ENCODE assay signal across 19 cellular contexts in the genomic region with DNA sequence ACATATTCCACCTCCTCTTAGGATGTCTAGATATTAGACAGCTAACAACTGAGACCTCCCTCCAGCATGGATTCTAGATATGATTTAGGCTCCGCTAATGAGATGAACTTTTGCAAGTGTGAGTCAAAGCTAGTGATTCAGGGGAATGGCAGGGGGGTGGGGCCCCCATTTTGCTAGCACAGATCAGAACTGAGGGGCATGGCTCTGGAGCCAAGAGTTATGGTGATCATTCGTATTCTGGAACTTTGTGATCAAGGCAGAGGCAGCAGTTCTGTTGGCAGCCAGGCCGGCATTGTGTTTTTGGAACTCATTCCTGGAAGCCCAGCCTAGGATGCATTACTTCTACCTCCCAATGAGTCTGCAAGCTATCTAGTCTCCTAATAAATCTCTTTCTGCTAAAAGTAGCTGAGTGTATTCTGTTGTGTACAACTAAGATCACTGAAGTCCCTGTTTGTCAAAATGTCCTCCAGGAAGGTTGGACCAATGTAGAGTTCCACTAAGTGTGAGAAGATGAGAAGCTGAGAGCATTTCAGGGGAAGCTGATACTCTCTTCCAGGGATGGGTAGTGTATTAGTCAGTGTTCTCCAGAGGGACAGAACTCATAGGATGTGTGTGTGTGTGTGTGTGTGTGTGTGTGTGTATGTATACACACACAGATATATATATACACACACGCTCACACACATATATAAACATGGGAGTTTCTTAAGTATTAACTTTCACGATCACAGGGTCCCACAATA.
DNase-seq lines count a peak whose midpoint lies in the region; ATAC-seq, FAIRE-seq and TF ChIP-seq lines count a peak whose summit lies in the region.
"Had no signal": no experiment of that assay in that cellular context is flagged by ENCODE, and none has a peak within 500 bp of the region (broad histone marks: within the 10 kb centered on the region; RNA-seq: fewer than 3 reads in every experiment).

No MANE protein-coding gene starts in this region.

- H3K27me3 ChIP-seq in osteoblast (ENCODE audit: insufficient read depth, low read length) = peaks cover 9% of the 10 kb centered on the region
- H3K27me3 ChIP-seq in pancreas = no peaks in the 10 kb centered on the region
- H3K27me3 ChIP-seq: BE2C, SJSA1 had no signal

- H3K27ac ChIP-seq in osteoblast (ENCODE audit: low read depth, low read length) (no peak overlapping the region), pancreas (no peak overlapping the region)
- H3K27ac ChIP-seq: SJSA1 had no signal

- H3K4me1 ChIP-seq in osteoblast (ENCODE audit: insufficient read depth, low read length) (peaks cover 8% of the 10 kb centered on the region), pancreas (no peaks in the 10 kb centered on the region)
- H3K4me1 ChIP-seq: BE2C had no signal

- H3K4me2 ChIP-seq in osteoblast (ENCODE audit: insufficient read depth, low read length) = peak overlapping the region; percentile 2

- DNase-seq in Daoy (ENCODE audit: low read depth) = peak; percentile 67
- DNase-seq in HTR-8/SVneo (ENCODE audit: insufficient read length, low spot score) = no peak
- DNase-seq in astrocyte of the spinal cord (ENCODE audit: low read depth, low spot score) = peak; percentile 8
- DNase-seq in osteoblast (ENCODE audit: insufficient read length, low spot score, missing footprints) = peak; percentile 83
- no peak for DNase-seq in UCSD-AML1 (lab: John Stamatoyannopoulos, UW; ENCODE audit: unreplicated experiment)
- no peak for DNase-seq in pancreas
- DNase-seq: activated naive CD4-positive, alpha-beta T cell treated with anti-CD3 and anti-CD28 coated beads, Interleukin-2, amount 10 ng/mL, durations not matched to agents 7 days and 5 days; BE2C; caudate nucleus; hypothalamus; kidney glomerular epithelial cell; MV-4-11; NCI-H2029; NCI-H510A; T-helper 9 cell had no signal

- H3K9me3 ChIP-seq in osteoblast (ENCODE audit: low read depth, low read length) (no peaks in the 10 kb centered on the region), pancreas (no peaks in the 10 kb centered on the region)
- H3K9me3 ChIP-seq: BE2C, SJSA1 had no signal

- no peaks in the 10 kb centered on the region for H4K20me1 ChIP-seq in osteoblast (ENCODE audit: insufficient read depth, low read length)

- 74 to 93% methylated on average over 5 of the region's 5 CpGs for WGBS in pancreas, 2 donors

- intact Hi-C loops in pancreas (cut with DNase I) = no loop called here

- H3K4me3 ChIP-seq in astrocyte of the spinal cord (ENCODE audit: low read depth, low read length) = no peak overlapping the region
- no peak overlapping the region for H3K4me3 ChIP-seq in osteoblast (ENCODE audit: insufficient read depth, low read length)
- no peak overlapping the region for H3K4me3 ChIP-seq in pancreas
- H3K4me3 ChIP-seq: SJSA1 had no signal

- H2AFZ ChIP-seq in osteoblast (ENCODE audit: low read length) = peak overlapping the region; percentile 27

- no peak for ATAC-seq in pancreas
- ATAC-seq in GM21528 (IDR thresholded peaks at IDR 0.05; ENCODE audit: low FRiP score, unreplicated experiment) = no peak
- ATAC-seq: sciatic nerve had no signal

- TF ChIP-seq CTCF in astrocyte of the spinal cord (IDR thresholded peaks at IDR 0.05; ENCODE audit: low read depth, low read length) = no peak
- no peak for TF ChIP-seq CTCF in osteoblast (IDR thresholded peaks at IDR 0.05; ENCODE audit: extremely low read depth, low read depth, low read length)
- no peak for TF ChIP-seq CTCF in pancreas (IDR thresholded peaks at IDR 0.05)

- no peaks in the 10 kb centered on the region for H3K79me2 ChIP-seq in osteoblast (ENCODE audit: insufficient read depth, low read length)

- no peaks in the 10 kb centered on the region for H3K36me3 ChIP-seq in osteoblast (ENCODE audit: insufficient read depth, low read length)
- H3K36me3 ChIP-seq in pancreas = no peaks in the 10 kb centered on the region
- H3K36me3 ChIP-seq: BE2C, SJSA1 had no signal

- FAIRE-seq in HTR-8/SVneo (lab: Jason Lieb, UNC) = peak; percentile 38
- FAIRE-seq in pancreas (lab: Jason Lieb, UNC) = no peak
- FAIRE-seq: D721Med had no signal

- in situ Hi-C loops in astrocyte of the spinal cord (cut with HindIII; ENCODE audit: low sequenced_read_pairs) = no loop called here

Comparison
In these comparisons a context has a peak if more than half of its experiments do, and no peak if none do; other contexts are left out.
1. DNase-seq: peak in Daoy (single experiment), astrocyte of the spinal cord (single experiment) and osteoblast (single experiment); none in HTR-8/SVneo (single experiment), UCSD-AML1 (single experiment) and pancreas (0 of 6).